Comparison of ENCODE assay signal across 8 cellular contexts in genomic region chr3:90182291-90182976, GRCh38.
DNase-seq lines count a peak whose midpoint lies in the region; FAIRE-seq and TF ChIP-seq lines count a peak whose summit lies in the region.
"Not testable (repeated sequence)": the region's sequence is repeated elsewhere in the genome, so short reads cannot be mapped to it uniquely, and the experiment has no call there.

No MANE protein-coding gene starts in this region.

- not testable (repeated sequence) for H2BK20ac ChIP-seq in H9 (ENCODE audit: low read depth, low read length, poor library complexity, severe bottlenecking)

- not testable (repeated sequence) for H2BK15ac ChIP-seq in H9 (ENCODE audit: low read depth, low read length)

- not testable (repeated sequence) for H3T11ph ChIP-seq in H9 (ENCODE audit: low read length)

- not testable (repeated sequence) for H3K23me2 ChIP-seq in H9 (ENCODE audit: insufficient read length, low read depth, low read length, poor library complexity, severe bottlenecking)

- not testable (repeated sequence) for H3K9me3 Mint-ChIP-seq in H9; astrocyte (ENCODE audit: unreplicated experiment); glutamatergic neuron (ENCODE audit: unreplicated experiment); nephron progenitor cell

- H3K9me3 ChIP-seq in H9 (ENCODE audit: control insufficient read depth, low read depth, low read length); HUES64 (ENCODE audit: insufficient read depth, low read depth, low read length); OCI-LY3 (ENCODE audit: insufficient read depth, low read length); astrocyte (ENCODE audit: insufficient read depth, low read depth, low read length): not testable (repeated sequence)

- H3K14ac ChIP-seq in H9 (ENCODE audit: insufficient read depth, low read length), result not testable (repeated sequence)

- H3K4me3 Mint-ChIP-seq in H9 (peak overlapping the region; percentile 56 to 68; a peak in 4 of 5 replicates), astrocyte (ENCODE audit: unreplicated experiment) (peak overlapping the region; percentile 68), glutamatergic neuron (ENCODE audit: unreplicated experiment) (peak overlapping the region; percentile 65), nephron progenitor cell (peak overlapping the region; percentile 78)

- not testable (repeated sequence) for H3K4me1 Mint-ChIP-seq in H9; astrocyte (ENCODE audit: low read depth, unreplicated experiment); glutamatergic neuron (ENCODE audit: low read depth, unreplicated experiment); nephron progenitor cell

- not testable (repeated sequence) for H3K27ac Mint-ChIP-seq in H9; astrocyte (ENCODE audit: unreplicated experiment); glutamatergic neuron (ENCODE audit: unreplicated experiment); nephron progenitor cell

- not testable (repeated sequence) for H3K36me3 ChIP-seq in HUES64 (ENCODE audit: insufficient read depth, low read length); OCI-LY3 (replicated peaks; ENCODE audit: low read depth, low read length); astrocyte (ENCODE audit: insufficient read depth, low read length)

- not testable (repeated sequence) for H4K8ac ChIP-seq in H9 (replicated peaks; ENCODE audit: insufficient read length, low read depth, low read length)

- not testable (repeated sequence) for H4K5ac ChIP-seq in H9 (ENCODE audit: insufficient read length, low read depth, low read length)

- TF ChIP-seq CTCF in GM12873 (IDR thresholded peaks at IDR 0.05; ENCODE audit: insufficient read depth, low read depth, low read length, missing control alignments) (peak; percentile 40), H9 (conservative IDR thresholded peaks at IDR 0.05) (peak; percentile 58), OCI-LY3 (IDR thresholded peaks at IDR 0.05; ENCODE audit: low read depth, low read length) (peak; percentile 52), astrocyte (IDR thresholded peaks at IDR 0.05; ENCODE audit: insufficient read depth, low read depth, low read length) (peak; percentile 32), glutamatergic neuron (IDR thresholded peaks at IDR 0.05; ENCODE audit: partially characterized antibody, unreplicated experiment) (peak; percentile 69), nephron progenitor cell (IDR thresholded peaks at IDR 0.05) (peak; percentile 47)

- H3K56ac ChIP-seq in H9 (ENCODE audit: insufficient read length, low read depth, low read length), result not testable (repeated sequence)

- not testable (repeated sequence) for H2AK5ac ChIP-seq in H9 (ENCODE audit: insufficient read length, low read length)

- H2BK5ac ChIP-seq in H9 (ENCODE audit: insufficient read length, low read length), result not testable (repeated sequence)

- not testable (repeated sequence) for H4K91ac ChIP-seq in H9 (ENCODE audit: insufficient read length, low read depth, low read length)

- H2BK120ac ChIP-seq in H9 (ENCODE audit: low read depth, low read length, poor library complexity, severe bottlenecking), result not testable (repeated sequence)

- not testable (repeated sequence) for H2AFZ ChIP-seq in H9 (ENCODE audit: low read length)
- peak overlapping the region; percentile 95 for H2AFZ ChIP-seq in OCI-LY3 (ENCODE audit: low read depth, low read length)
- H2AFZ ChIP-seq in astrocyte (ENCODE audit: low read depth, low read length), result peak overlapping the region; percentile 84

- H3K4me3 ChIP-seq in HUES64 (ENCODE audit: low read length) (peak overlapping the region; percentile 40; the same call in 1 of the 2 replicates), OCI-LY3 (ENCODE audit: low read length) (peak overlapping the region; percentile 75)
- not testable (repeated sequence) for H3K4me3 ChIP-seq in astrocyte (ENCODE audit: insufficient read depth, low read depth, low read length)

- H3K4ac ChIP-seq in H9 (ENCODE audit: low read depth, low read length), result not testable (repeated sequence)

- DNase-seq in H9 (peak; percentile 59), astrocyte (ENCODE audit: low read depth) (peak; percentile 5), glutamatergic neuron (peak; percentile 16), nephron progenitor cell (peak; percentile 34), urothelium cell line (ENCODE audit: low spot score) (peak; percentile 28)

- not testable (repeated sequence) for H3K23ac ChIP-seq in H9 (ENCODE audit: insufficient read length, low read depth, low read length)

- not testable (repeated sequence) for H2BK12ac ChIP-seq in H9 (ENCODE audit: insufficient read length, low read depth, low read length)

- H3K18ac ChIP-seq in H9 (ENCODE audit: insufficient read length, low read depth, low read length), result not testable (repeated sequence)

- H4K20me1 ChIP-seq in H9 (ENCODE audit: control insufficient read depth, insufficient read depth, insufficient read length); OCI-LY3 (ENCODE audit: insufficient read depth, low read length); astrocyte (ENCODE audit: insufficient read depth, low read length): not testable (repeated sequence)

- H3K27me3 Mint-ChIP-seq in H9 (ENCODE audit: low read depth); astrocyte (ENCODE audit: low read depth, unreplicated experiment); glutamatergic neuron (ENCODE audit: unreplicated experiment); nephron progenitor cell (ENCODE audit: low read depth, poor library complexity): not testable (repeated sequence)

- FAIRE-seq in astrocyte (lab: Jason Lieb, UNC) (peak; percentile 99), urothelium cell line (lab: Jason Lieb, UNC) (peak; percentile 82)

- H3K27ac ChIP-seq in H9 (ENCODE audit: insufficient read length, low read depth, low read length); HUES64 (ENCODE audit: low read depth, low read length); OCI-LY3 (ENCODE audit: low read length); astrocyte (ENCODE audit: low read depth, low read length): not testable (repeated sequence)

- not testable (repeated sequence) for H3K4me2 ChIP-seq in H9 (ENCODE audit: insufficient read depth, insufficient read length, low read length)
- H3K4me2 ChIP-seq in OCI-LY3 (ENCODE audit: low read length), result peak overlapping the region; percentile 84
- peak overlapping the region; percentile 83 for H3K4me2 ChIP-seq in astrocyte (ENCODE audit: low read length)

- not testable (repeated sequence) for H3K36me3 Mint-ChIP-seq in H9 (ENCODE audit: insufficient read depth in 1 of 3, low read depth in 3 of 3); astrocyte (ENCODE audit: low read depth, unreplicated experiment); glutamatergic neuron (ENCODE audit: unreplicated experiment); nephron progenitor cell (ENCODE audit: low read depth)

- H3K27me3 ChIP-seq in H9 (ENCODE audit: insufficient read depth, low read length); HUES64 (ENCODE audit: insufficient read depth, low read length); OCI-LY3 (ENCODE audit: low read depth, low read length); astrocyte (ENCODE audit: insufficient read depth, low read length): not testable (repeated sequence)

- not testable (repeated sequence) for H3K9ac ChIP-seq in H9 (ENCODE audit: extremely low read depth, insufficient read length, low read length); HUES64 (ENCODE audit: low read depth, low read length); astrocyte (ENCODE audit: low read length)
- H3K9ac ChIP-seq in OCI-LY3 (ENCODE audit: low read length), result peak overlapping the region; percentile 44; the same call in 1 of the 2 replicates

- not testable (repeated sequence) for H3K79me1 ChIP-seq in H9 (ENCODE audit: insufficient read depth, low read depth, low read length, poor library complexity, severe bottlenecking)

- H3K79me2 ChIP-seq in H9 (ENCODE audit: insufficient read depth, low read length); OCI-LY3 (ENCODE audit: low read length); astrocyte (ENCODE audit: insufficient read depth, low read length): not testable (repeated sequence)

- no CpG with 5 or more reads among the region's 19 CpGs for WGBS in H9 (ENCODE audit: extremely low coverage, insufficient read length, low lambda C conversion rate)
- 43% methylated on average over 16 of the region's 19 CpGs for WGBS in HUES64

- H3K4me1 ChIP-seq in H9 (ENCODE audit: insufficient read depth, low read length); HUES64 (ENCODE audit: insufficient read depth, low read length); OCI-LY3 (ENCODE audit: low read length); astrocyte (ENCODE audit: insufficient read depth, low read length): not testable (repeated sequence)

Comparison
In these comparisons a context has a peak if more than half of its experiments do, and no peak if none do; other contexts are left out.
1. DNase-seq: peak in every context shown above with its lines; median percentile 59 in H9; 34 in nephron progenitor cell; 28 in urothelium cell line; 16 in glutamatergic neuron; 5 in astrocyte.